In the genomic region with DNA sequence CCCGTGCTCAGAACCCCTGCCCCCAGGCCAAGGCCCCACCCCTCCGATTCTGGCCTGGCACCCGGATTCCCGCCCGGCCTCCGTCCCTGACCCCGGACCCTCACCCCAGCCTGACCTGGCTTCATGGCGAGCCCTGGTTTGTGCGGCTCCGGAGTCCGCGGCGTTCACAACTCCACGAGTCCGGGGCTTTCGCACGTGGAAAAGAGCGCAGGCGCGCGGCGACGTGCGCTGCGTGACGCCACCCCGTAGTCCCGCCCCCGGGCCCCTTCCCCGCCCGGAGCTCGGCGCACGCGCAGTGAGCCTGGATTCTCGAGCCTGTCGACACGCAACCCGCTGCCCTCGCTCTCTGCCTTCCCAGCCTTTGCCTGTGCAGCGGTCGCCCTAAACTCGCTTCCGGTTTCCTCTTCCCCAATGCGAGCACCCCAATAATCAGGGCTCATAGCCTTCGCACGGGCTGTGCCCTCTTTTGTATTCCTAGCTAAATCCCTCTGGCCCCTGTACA, we compare ENCODE assay signal across 8 cellular contexts. TPM values are rescaled to one million over a fixed set of nuclear protein-coding genes. Genes with fewer than 3 reads are reported as not detected.
DNase-seq lines count a peak whose midpoint lies in the region; ATAC-seq and TF ChIP-seq lines count a peak whose summit lies in the region.

A gene (minus strand): TSS at position 204 of the 502 bp plus-strand sequence. CDS start 79 bp downstream, at position 125.

- TF ChIP-seq CTCF in AG09319 (IDR thresholded peaks at IDR 0.05; ENCODE audit: low read depth, low read length) (no peak), kidney epithelial cell (IDR thresholded peaks at IDR 0.05; ENCODE audit: insufficient read depth, low read length, poor library complexity, severe bottlenecking) (no peak)

- peak within 1 kb of the TSS; percentile 65 for H3K4me3 ChIP-seq in kidney epithelial cell (ENCODE audit: low read depth, low read length)

- ATAC-seq in GM19035 (IDR thresholded peaks at IDR 0.05; ENCODE audit: unreplicated experiment), result peak; percentile 86
- ATAC-seq in HG03378 (IDR thresholded peaks at IDR 0.05; ENCODE audit: unreplicated experiment), result peak; percentile 54

- H3K36me3 ChIP-seq in kidney epithelial cell (ENCODE audit: control insufficient read depth, insufficient read depth, low read length), result no peaks in the 10 kb centered on the region

- no peaks in the 10 kb centered on the region for H3K27me3 ChIP-seq in kidney epithelial cell (ENCODE audit: control insufficient read depth, insufficient read depth, low read length)

- DNase-seq in AG09319 (ENCODE audit: extremely low read depth, low read depth) (peak; percentile 74), NCI-H446 treated with DMSO at 0.1 percent for 48 hours (lab: John Stamatoyannopoulos, UW) (peak; percentile 69), cerebellar nuclear complex (lab: John Stamatoyannopoulos, UW) (peak; percentile 22 to 80), kidney epithelial cell (ENCODE audit: low read depth) (peak; percentile 56)
- DNase-seq in activated CD4-positive, alpha-beta T cell treated with anti-CD3 and anti-CD28 coated beads for 1 hour, result peak; percentile 97
- DNase-seq in stimulated activated CD4-positive, alpha-beta T cell treated with anti-CD3 and anti-CD28 coated beads, Interleukin-15, amount 100 ng/mL, for 48 hours (ENCODE audit: low read depth in 2 of 2), result peak; percentile 94 to 98

RNA-seq across cellular contexts. Expression of the gene that starts here (rescaled TPM):
- total RNA-seq in kidney epithelial cell, result 162 and 224 TPM in 2 replicates

Comparison
In these comparisons a context has a peak if more than half of its experiments do, and no peak if none do; other contexts are left out.
1. Peak in every context shown above with its lines: DNase-seq, ATAC-seq and H3K4me3 ChIP-seq.